Comparison of ENCODE assay signal across 1 cellular context in the genomic region with DNA sequence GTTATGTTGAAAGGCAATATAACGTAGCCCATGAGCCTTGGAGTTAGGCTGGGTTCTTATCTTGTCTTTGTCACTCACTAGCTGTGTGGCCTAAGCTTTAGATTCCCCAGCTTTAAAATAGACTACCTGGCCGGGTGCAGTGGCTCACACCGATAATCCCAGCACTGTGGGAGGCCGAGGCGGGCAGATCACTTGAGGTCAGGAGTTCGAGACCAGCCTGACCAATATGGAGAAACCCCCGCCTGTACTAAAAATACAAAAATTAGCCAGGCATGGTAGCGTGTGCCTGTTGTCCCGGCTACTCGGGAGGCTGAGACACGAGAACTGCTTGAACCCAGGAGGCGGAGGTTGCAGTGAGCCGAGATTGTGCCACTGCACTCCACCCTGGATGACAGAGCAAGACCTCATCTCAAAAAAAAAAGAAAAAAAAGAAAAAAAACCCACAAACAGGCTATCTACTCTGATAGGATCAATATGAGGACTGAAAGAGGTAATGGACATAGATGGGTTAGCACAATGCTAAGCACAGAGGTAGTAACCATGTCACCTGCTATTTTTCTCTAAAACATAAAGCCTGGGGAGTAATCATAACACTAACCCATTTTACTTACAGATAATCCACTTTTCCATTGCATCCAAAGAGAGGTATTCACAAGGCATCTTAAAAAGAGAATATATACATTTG.
TF ChIP-seq lines count a peak whose summit lies in the region.

No MANE protein-coding gene starts in this region.

TF ChIP-seq in K562, 482 proteins besides CTCF, POLR2A, EP300 and RAD21 (continued from another document and continues in another):
- TF ChIP-seq, protein P1, sequence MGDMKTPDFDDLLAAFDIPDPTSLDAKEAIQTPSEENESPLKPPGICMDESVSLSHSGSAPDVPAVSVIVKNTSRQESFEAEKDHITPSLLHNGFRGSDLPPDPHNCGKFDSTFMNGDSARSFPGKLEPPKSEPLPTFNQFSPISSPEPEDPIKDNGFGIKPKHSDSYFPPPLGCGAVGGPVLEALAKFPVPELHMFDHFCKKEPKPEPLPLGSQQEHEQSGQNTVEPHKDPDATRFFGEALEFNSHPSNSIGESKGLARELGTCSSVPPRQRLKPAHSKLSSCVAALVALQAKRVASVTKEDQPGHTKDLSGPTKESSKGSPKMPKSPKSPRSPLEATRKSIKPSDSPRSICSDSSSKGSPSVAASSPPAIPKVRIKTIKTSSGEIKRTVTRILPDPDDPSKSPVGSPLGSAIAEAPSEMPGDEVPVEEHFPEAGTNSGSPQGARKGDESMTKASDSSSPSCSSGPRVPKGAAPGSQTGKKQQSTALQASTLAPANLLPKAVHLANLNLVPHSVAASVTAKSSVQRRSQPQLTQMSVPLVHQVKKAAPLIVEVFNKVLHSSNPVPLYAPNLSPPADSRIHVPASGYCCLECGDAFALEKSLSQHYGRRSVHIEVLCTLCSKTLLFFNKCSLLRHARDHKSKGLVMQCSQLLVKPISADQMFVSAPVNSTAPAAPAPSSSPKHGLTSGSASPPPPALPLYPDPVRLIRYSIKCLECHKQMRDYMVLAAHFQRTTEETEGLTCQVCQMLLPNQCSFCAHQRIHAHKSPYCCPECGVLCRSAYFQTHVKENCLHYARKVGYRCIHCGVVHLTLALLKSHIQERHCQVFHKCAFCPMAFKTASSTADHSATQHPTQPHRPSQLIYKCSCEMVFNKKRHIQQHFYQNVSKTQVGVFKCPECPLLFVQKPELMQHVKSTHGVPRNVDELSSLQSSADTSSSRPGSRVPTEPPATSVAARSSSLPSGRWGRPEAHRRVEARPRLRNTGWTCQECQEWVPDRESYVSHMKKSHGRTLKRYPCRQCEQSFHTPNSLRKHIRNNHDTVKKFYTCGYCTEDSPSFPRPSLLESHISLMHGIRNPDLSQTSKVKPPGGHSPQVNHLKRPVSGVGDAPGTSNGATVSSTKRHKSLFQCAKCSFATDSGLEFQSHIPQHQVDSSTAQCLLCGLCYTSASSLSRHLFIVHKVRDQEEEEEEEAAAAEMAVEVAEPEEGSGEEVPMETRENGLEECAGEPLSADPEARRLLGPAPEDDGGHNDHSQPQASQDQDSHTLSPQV (IDR thresholded peaks at IDR 0.05) = no peak
- TF ChIP-seq ETV1 (tag; conservative IDR thresholded peaks at IDR 0.05; ENCODE audit: low read depth) = no peak
- TF ChIP-seq GATAD2B (IDR thresholded peaks at IDR 0.05; ENCODE audit: borderline replicate concordance) = no peak
- TF ChIP-seq FOXK2 (conservative IDR thresholded peaks at IDR 0.05 in 1 of 2, IDR thresholded peaks at IDR 0.05 in 1 of 2; ENCODE audit: low read depth in 2 of 2) = no peak
- TF ChIP-seq, protein P2, sequence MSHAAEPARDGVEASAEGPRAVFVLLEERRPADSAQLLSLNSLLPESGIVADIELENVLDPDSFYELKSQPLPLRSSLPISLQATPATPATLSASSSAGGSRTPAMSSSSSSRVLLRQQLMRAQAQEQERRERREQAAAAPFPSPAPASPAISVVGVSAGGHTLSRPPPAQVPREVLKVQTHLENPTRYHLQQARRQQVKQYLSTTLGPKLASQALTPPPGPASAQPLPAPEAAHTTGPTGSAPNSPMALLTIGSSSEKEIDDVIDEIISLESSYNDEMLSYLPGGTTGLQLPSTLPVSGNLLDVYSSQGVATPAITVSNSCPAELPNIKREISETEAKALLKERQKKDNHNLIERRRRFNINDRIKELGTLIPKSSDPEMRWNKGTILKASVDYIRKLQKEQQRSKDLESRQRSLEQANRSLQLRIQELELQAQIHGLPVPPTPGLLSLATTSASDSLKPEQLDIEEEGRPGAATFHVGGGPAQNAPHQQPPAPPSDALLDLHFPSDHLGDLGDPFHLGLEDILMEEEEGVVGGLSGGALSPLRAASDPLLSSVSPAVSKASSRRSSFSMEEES (CRISPR knock-in tag; IDR thresholded peaks at IDR 0.05) = no peak
- TF ChIP-seq, protein P3, sequence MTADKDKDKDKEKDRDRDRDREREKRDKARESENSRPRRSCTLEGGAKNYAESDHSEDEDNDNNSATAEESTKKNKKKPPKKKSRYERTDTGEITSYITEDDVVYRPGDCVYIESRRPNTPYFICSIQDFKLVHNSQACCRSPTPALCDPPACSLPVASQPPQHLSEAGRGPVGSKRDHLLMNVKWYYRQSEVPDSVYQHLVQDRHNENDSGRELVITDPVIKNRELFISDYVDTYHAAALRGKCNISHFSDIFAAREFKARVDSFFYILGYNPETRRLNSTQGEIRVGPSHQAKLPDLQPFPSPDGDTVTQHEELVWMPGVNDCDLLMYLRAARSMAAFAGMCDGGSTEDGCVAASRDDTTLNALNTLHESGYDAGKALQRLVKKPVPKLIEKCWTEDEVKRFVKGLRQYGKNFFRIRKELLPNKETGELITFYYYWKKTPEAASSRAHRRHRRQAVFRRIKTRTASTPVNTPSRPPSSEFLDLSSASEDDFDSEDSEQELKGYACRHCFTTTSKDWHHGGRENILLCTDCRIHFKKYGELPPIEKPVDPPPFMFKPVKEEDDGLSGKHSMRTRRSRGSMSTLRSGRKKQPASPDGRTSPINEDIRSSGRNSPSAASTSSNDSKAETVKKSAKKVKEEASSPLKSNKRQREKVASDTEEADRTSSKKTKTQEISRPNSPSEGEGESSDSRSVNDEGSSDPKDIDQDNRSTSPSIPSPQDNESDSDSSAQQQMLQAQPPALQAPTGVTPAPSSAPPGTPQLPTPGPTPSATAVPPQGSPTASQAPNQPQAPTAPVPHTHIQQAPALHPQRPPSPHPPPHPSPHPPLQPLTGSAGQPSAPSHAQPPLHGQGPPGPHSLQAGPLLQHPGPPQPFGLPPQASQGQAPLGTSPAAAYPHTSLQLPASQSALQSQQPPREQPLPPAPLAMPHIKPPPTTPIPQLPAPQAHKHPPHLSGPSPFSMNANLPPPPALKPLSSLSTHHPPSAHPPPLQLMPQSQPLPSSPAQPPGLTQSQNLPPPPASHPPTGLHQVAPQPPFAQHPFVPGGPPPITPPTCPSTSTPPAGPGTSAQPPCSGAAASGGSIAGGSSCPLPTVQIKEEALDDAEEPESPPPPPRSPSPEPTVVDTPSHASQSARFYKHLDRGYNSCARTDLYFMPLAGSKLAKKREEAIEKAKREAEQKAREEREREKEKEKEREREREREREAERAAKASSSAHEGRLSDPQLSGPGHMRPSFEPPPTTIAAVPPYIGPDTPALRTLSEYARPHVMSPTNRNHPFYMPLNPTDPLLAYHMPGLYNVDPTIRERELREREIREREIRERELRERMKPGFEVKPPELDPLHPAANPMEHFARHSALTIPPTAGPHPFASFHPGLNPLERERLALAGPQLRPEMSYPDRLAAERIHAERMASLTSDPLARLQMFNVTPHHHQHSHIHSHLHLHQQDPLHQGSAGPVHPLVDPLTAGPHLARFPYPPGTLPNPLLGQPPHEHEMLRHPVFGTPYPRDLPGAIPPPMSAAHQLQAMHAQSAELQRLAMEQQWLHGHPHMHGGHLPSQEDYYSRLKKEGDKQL (CRISPR knock-in tag; IDR thresholded peaks at IDR 0.05; ENCODE audit: borderline replicate concordance) = no peak
- TF ChIP-seq HNRNPLL (IDR thresholded peaks at IDR 0.05; ENCODE audit: low read depth, low read length, poor library complexity, severe bottlenecking) = no peak
- no peak for TF ChIP-seq MTF1 (CRISPR knock-in tag; IDR thresholded peaks at IDR 0.05; ENCODE audit: borderline replicate concordance)
- TF ChIP-seq POLR2H (tag; IDR thresholded peaks at IDR 0.05; ENCODE audit: low read depth) = no peak
- TF ChIP-seq SMARCA4 (IDR thresholded peaks at IDR 0.05) = peak; percentile 42; the same call in 1 of the 2 replicates
- no peak for TF ChIP-seq FOXA3 (CRISPR knock-in tag; conservative IDR thresholded peaks at IDR 0.05 in 1 of 2, IDR thresholded peaks at IDR 0.05 in 1 of 2)
- TF ChIP-seq, protein P4, sequence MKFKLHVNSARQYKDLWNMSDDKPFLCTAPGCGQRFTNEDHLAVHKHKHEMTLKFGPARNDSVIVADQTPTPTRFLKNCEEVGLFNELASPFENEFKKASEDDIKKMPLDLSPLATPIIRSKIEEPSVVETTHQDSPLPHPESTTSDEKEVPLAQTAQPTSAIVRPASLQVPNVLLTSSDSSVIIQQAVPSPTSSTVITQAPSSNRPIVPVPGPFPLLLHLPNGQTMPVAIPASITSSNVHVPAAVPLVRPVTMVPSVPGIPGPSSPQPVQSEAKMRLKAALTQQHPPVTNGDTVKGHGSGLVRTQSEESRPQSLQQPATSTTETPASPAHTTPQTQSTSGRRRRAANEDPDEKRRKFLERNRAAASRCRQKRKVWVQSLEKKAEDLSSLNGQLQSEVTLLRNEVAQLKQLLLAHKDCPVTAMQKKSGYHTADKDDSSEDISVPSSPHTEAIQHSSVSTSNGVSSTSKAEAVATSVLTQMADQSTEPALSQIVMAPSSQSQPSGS (CRISPR knock-in tag; IDR thresholded peaks at IDR 0.05) = no peak
- 0 out of 2 replicates have a peak, but pooled peaks have one; percentile 11 for TF ChIP-seq CREM (IDR thresholded peaks at IDR 0.05; ENCODE audit: low read depth)
- peak; percentile 81 for TF ChIP-seq CBFA2T2 (conservative IDR thresholded peaks at IDR 0.05)
- no peak for TF ChIP-seq SAFB2 (IDR thresholded peaks at IDR 0.05; ENCODE audit: borderline replicate concordance, low read depth, low read length, severe bottlenecking)
- peak in 1 of 3 experiments; percentile 18 for TF ChIP-seq YY1 (IDR thresholded peaks at IDR 0.05; ENCODE audit: borderline replicate concordance in 1 of 3, control insufficient read depth in 1 of 3, extremely low read depth in 1 of 3, insufficient read depth in 3 of 3, insufficient read length in 1 of 3, insufficient replicate concordance in 2 of 3, low read depth in 1 of 3, low read length in 2 of 3)
- no peak for TF ChIP-seq HMG20B (CRISPR knock-in tag; IDR thresholded peaks at IDR 0.05)
- no peak for TF ChIP-seq ZNF507 (tag; conservative IDR thresholded peaks at IDR 0.05)
- TF ChIP-seq TBP (optimal IDR thresholded peaks at IDR 0.05; ENCODE audit: low read depth, low read length) = peak; percentile 96
- no peak for TF ChIP-seq NCOA2 (IDR thresholded peaks at IDR 0.05; ENCODE audit: partially characterized antibody in 2 of 2)
- 0 out of 2 replicates have a peak, but pooled peaks have one; percentile 14 for TF ChIP-seq CREB1 (IDR thresholded peaks at IDR 0.05)
- TF ChIP-seq CREB1 (CRISPR knock-in tag; IDR thresholded peaks at IDR 0.05) = no peak
- TF ChIP-seq PCBP2 (IDR thresholded peaks at IDR 0.05; ENCODE audit: low read depth, low read length, poor library complexity, severe bottlenecking) = no peak
- TF ChIP-seq SREBF1 (IDR thresholded peaks at IDR 0.05; ENCODE audit: borderline replicate concordance, low read depth, low read length) = no peak
- TF ChIP-seq ZNF766 (CRISPR knock-in tag; conservative IDR thresholded peaks at IDR 0.05) = no peak
- no peak for TF ChIP-seq HNRNPK (IDR thresholded peaks at IDR 0.05; ENCODE audit: low read depth, low read length, poor library complexity, severe bottlenecking)
- peak; percentile 69; the same call in 1 of the 2 replicates for TF ChIP-seq ELF4 (CRISPR knock-in tag; IDR thresholded peaks at IDR 0.05)
- TF ChIP-seq RBM14 (IDR thresholded peaks at IDR 0.05; ENCODE audit: borderline replicate concordance, insufficient read depth, low read depth, low read length) = no peak
